19 cellular contexts compared by ENCODE assay signal in the genomic region with DNA sequence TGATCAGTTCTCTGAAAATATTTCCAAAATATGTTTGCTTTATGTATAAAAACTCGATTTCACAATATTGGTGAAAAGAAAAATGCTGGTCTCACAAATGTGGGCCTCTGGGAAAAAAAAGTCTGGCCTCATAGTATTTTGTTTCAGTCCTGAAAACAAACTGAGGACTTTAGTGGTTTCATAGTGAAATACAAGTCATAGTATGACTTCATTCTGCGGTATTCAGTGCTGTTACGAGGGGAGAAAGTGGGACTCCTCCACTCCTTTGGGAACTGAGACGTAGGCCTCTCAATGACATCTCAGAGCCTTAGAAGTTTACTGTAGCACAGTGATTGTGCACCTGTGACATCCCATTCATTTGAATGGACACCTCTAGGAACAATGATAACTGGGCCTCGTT.
"Had no signal": no experiment of that assay in that cellular context is flagged by ENCODE, and none has a peak within 500 bp of the region (broad histone marks: within the 10 kb centered on the region; RNA-seq: fewer than 3 reads in every experiment).

No MANE protein-coding gene starts in this region.

- H3K4me1 Mint-ChIP-seq: activated CD4-positive, alpha-beta T cell treated with anti-CD3 and anti-CD28 coated beads, Interleukin-2, amount 10 ng/mL, durations not matched to agents 24 days and 14 days; activated naive CD8-positive, alpha-beta T cell treated with anti-CD3 and anti-CD28 coated beads, Interleukin-2, amount 50 U/mL, for 24 hours; mesothelial cell of epicardium; nephron progenitor cell had no signal

- DNase-seq: activated CD4-positive, alpha-beta T cell treated with anti-CD3 and anti-CD28 coated beads, Interleukin-2, amount 10 ng/mL, durations not matched to agents 24 days and 14 days; activated CD4-positive, CD25-positive, alpha-beta regulatory T cell; activated CD8-positive, alpha-beta T cell treated with anti-CD3 and anti-CD28 coated beads for 36 hours; activated naive CD4-positive, alpha-beta T cell treated with anti-CD3 and anti-CD28 coated beads for 36 hours; activated naive CD8-positive, alpha-beta T cell treated with anti-CD3 and anti-CD28 coated beads, Interleukin-2, amount 50 U/mL, for 24 hours; activated T-cell treated with anti-CD3 and anti-CD28 coated beads, Interleukin-2, amount 50 U/mL, for 1 hour; anterior cingulate cortex; caudate nucleus; dorsolateral prefrontal cortex; foreskin melanocyte; hypothalamus; nephron progenitor cell; nucleus accumbens; retina; stimulated activated naive CD4-positive, alpha-beta T cell; tibial artery had no signal

- H3K4me3 ChIP-seq: dorsolateral prefrontal cortex, lung, tibial artery had no signal

- H3K27me3 ChIP-seq: dorsolateral prefrontal cortex, tibial artery had no signal

- H3K27ac ChIP-seq: tibial artery had no signal

- H3K27me3 Mint-ChIP-seq: activated CD8-positive, alpha-beta T cell treated with anti-CD3 and anti-CD28 coated beads for 36 hours; activated naive CD8-positive, alpha-beta T cell treated with anti-CD3 and anti-CD28 coated beads, Interleukin-2, amount 50 U/mL, for 24 hours; brain had no signal

- H3K4me3 Mint-ChIP-seq: activated CD4-positive, alpha-beta T cell treated with anti-CD3 and anti-CD28 coated beads, Interleukin-2, amount 10 ng/mL, durations not matched to agents 24 days and 14 days; activated CD8-positive, alpha-beta T cell treated with anti-CD3 and anti-CD28 coated beads for 36 hours; activated naive CD4-positive, alpha-beta T cell treated with anti-CD3 and anti-CD28 coated beads for 36 hours; activated naive CD8-positive, alpha-beta T cell treated with anti-CD3 and anti-CD28 coated beads, Interleukin-2, amount 50 U/mL, for 24 hours; brain; mesothelial cell of epicardium; nephron progenitor cell had no signal

- H3K27ac Mint-ChIP-seq: activated CD4-positive, alpha-beta T cell treated with anti-CD3 and anti-CD28 coated beads, Interleukin-2, amount 10 ng/mL, durations not matched to agents 24 days and 14 days; activated CD8-positive, alpha-beta T cell treated with anti-CD3 and anti-CD28 coated beads for 36 hours; activated naive CD4-positive, alpha-beta T cell treated with anti-CD3 and anti-CD28 coated beads for 36 hours; activated naive CD8-positive, alpha-beta T cell treated with anti-CD3 and anti-CD28 coated beads, Interleukin-2, amount 50 U/mL, for 24 hours; brain; mesothelial cell of epicardium; nephron progenitor cell had no signal

- H3K9me3 Mint-ChIP-seq: activated CD4-positive, alpha-beta T cell treated with anti-CD3 and anti-CD28 coated beads, Interleukin-2, amount 10 ng/mL, durations not matched to agents 24 days and 14 days; activated CD8-positive, alpha-beta T cell treated with anti-CD3 and anti-CD28 coated beads for 36 hours; activated naive CD4-positive, alpha-beta T cell treated with anti-CD3 and anti-CD28 coated beads for 36 hours; activated naive CD8-positive, alpha-beta T cell treated with anti-CD3 and anti-CD28 coated beads, Interleukin-2, amount 50 U/mL, for 24 hours; brain; mesothelial cell of epicardium; nephron progenitor cell had no signal

- ATAC-seq: activated CD8-positive, alpha-beta T cell treated with anti-CD3 and anti-CD28 coated beads for 36 hours; activated naive CD8-positive, alpha-beta T cell treated with anti-CD3 and anti-CD28 coated beads, Interleukin-2, amount 50 U/mL, for 24 hours had no signal

- H3K9me3 ChIP-seq: tibial artery had no signal
